Comparison of ENCODE assay signal across 18 cellular contexts in the genomic region with DNA sequence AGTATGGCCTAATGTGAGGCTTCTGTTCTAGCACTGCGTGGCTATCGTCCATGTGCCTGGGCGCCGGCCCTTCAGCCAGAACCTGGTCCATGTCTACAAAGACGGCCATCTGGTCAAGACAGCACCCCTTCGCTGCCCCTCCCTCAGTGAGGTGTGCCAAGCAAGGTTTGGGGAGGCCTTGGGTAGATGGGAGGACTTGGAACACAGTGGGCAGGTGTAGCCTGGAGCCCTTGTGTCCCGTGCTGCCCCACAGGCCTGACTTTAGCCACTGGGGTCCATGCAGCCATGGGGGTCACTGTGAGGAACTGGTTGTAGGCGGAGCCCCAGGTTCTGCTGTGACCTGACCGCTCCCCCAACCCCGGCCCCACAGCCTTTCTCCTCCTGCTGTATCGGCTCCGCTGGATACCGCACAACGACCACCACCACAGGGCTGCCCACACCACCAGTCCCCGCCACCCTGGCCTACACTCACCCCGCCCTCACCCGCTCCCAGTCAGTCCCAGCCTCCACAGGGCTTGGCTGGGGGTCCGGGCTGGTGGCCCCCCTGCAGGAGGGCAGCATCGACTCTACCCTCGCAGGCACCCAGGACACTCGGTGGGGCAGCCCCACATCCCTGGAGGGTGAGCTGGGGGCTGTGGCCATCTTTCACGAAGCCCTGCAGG. TPM values are rescaled to one million over a fixed set of nuclear protein-coding genes. Genes with fewer than 3 reads are reported as not detected.
A peak's percentile ranks its signal among the peaks of the same experiment; 100 is the strongest.
DNase-seq lines count a peak whose midpoint lies in the region; ATAC-seq, FAIRE-seq and TF ChIP-seq lines count a peak whose summit lies in the region.
"Had no signal": no experiment of that assay in that cellular context is flagged by ENCODE, and none has a peak within 500 bp of the region (broad histone marks: within the 10 kb centered on the region; RNA-seq: fewer than 3 reads in every experiment).

No MANE protein-coding gene starts in this region.

- no peak overlapping the region for H2AFZ ChIP-seq in neuronal stem cell (ENCODE audit: low read length)
- H2AFZ ChIP-seq: PC-9 had no signal

- no peak overlapping the region for H3K14ac ChIP-seq in neuronal stem cell (ENCODE audit: low read length)

- peaks cover 82% of the 10 kb centered on the region for H3K36me3 ChIP-seq in BLaER1
- H3K36me3 ChIP-seq in bronchial epithelial cell (ENCODE audit: control insufficient read depth, insufficient read depth, low read length) = peaks cover 57% of the 10 kb centered on the region
- H3K36me3 ChIP-seq in neuronal stem cell (replicated peaks in 1 of 2; ENCODE audit: control insufficient read depth in 2 of 2, insufficient read depth in 2 of 2, low read length in 2 of 2) = no peaks in the 10 kb centered on the region

- H2BK5ac ChIP-seq in neuronal stem cell (ENCODE audit: low read length) = no peak overlapping the region

- WGBS in neuronal stem cell (ENCODE audit: extremely low coverage in 2 of 2, insufficient read length in 2 of 2, insufficient replicate concordance in 1 of 2), 2 donors = no CpG with 5 or more reads among the region's 22 CpGs

- peak overlapping the region; percentile 89 for H3K23ac ChIP-seq in neuronal stem cell (ENCODE audit: low read depth, low read length, poor library complexity)

- H3K79me1 ChIP-seq in neuronal stem cell (ENCODE audit: low read depth, low read length) = peaks cover 2% of the 10 kb centered on the region

- H4K20me1 ChIP-seq in BLaER1 = no peaks in the 10 kb centered on the region

- H4K91ac ChIP-seq in neuronal stem cell (ENCODE audit: low read depth, low read length, poor library complexity) = no peak overlapping the region

- H4K8ac ChIP-seq in neuronal stem cell (ENCODE audit: low read depth, low read length) = no peak overlapping the region

- no peaks in the 10 kb centered on the region for H3K9me3 Mint-ChIP-seq in HFFc6
- H3K9me3 Mint-ChIP-seq: CD4-positive, CD25-positive, alpha-beta regulatory T cell had no signal

- H3K27me3 ChIP-seq in BLaER1 = no peaks in the 10 kb centered on the region
- no peaks in the 10 kb centered on the region for H3K27me3 ChIP-seq in bronchial epithelial cell (ENCODE audit: control insufficient read depth, insufficient read depth, low read length)
- no peaks in the 10 kb centered on the region for H3K27me3 ChIP-seq in neuronal stem cell (ENCODE audit: control insufficient read depth in 3 of 3, insufficient read depth in 3 of 3, low read depth in 1 of 3, low read length in 3 of 3)

- H3K27me3 Mint-ChIP-seq in HFFc6 (ENCODE audit: insufficient read depth) = no peaks in the 10 kb centered on the region
- H3K27me3 Mint-ChIP-seq: CD4-positive, CD25-positive, alpha-beta regulatory T cell had no signal

- TF ChIP-seq POLR2A in GM12891 (IDR thresholded peaks at IDR 0.05; ENCODE audit: low read depth, low read length) = no peak

- no peak overlapping the region for H3K4me3 Mint-ChIP-seq in HFFc6
- H3K4me3 Mint-ChIP-seq: CD4-positive, CD25-positive, alpha-beta regulatory T cell had no signal

- peaks cover 12% of the 10 kb centered on the region for H3K4me1 Mint-ChIP-seq in HFFc6 (ENCODE audit: low read depth)

- H3K36me3 Mint-ChIP-seq in HFFc6 (ENCODE audit: low read depth) = no peaks in the 10 kb centered on the region

- H3K4me3 ChIP-seq in BLaER1 (no peak overlapping the region), bronchial epithelial cell (ENCODE audit: low read depth, low read length) (no peak overlapping the region), neuronal stem cell (ENCODE audit: low read length in 2 of 2) (no peak overlapping the region)
- H3K4me3 ChIP-seq: PC-9 had no signal

- H3K4me1 ChIP-seq in BLaER1 (peaks cover 62% of the 10 kb centered on the region), neuronal stem cell (ENCODE audit: control insufficient read depth in 2 of 2, insufficient read depth in 1 of 2, low read depth in 1 of 2, low read length in 2 of 2) (peaks cover 3 to 4% of the 10 kb centered on the region in 2 donors)

- TF ChIP-seq CTCF in bronchial epithelial cell (IDR thresholded peaks at IDR 0.05; ENCODE audit: insufficient read depth, low read length, severe bottlenecking) (no peak), HFFc6 (IDR thresholded peaks at IDR 0.05) (no peak), D721Med (IDR thresholded peaks at IDR 0.05; ENCODE audit: insufficient read depth, missing control alignments) (no peak)

- no peak overlapping the region for H2BK120ac ChIP-seq in neuronal stem cell (ENCODE audit: low read depth, low read length)

- peak overlapping the region; percentile 11 for H3K4ac ChIP-seq in neuronal stem cell (ENCODE audit: low read length)

- no peak for DNase-seq in GM12891 (ENCODE audit: insufficient read length, low spot score)
- DNase-seq in bronchial epithelial cell (ENCODE audit: low read depth) = no peak
- no peak for DNase-seq in neuronal stem cell (ENCODE audit: low spot score)
- DNase-seq in HFFc6 = no peak
- no peak for DNase-seq in DMS79 (lab: John Stamatoyannopoulos, UW)
- DNase-seq in D721Med (ENCODE audit: insufficient read length, low spot score) = no peak
- DNase-seq: Caco-2; CD4-positive, CD25-positive, alpha-beta regulatory T cell; HCEC 1CT; NCI-H1048; NCI-H146; NCI-H2081; NCI-H510A treated with DMSO at 0.1 percent for 48 hours; NCI-H82; PC-9 had no signal

- H3K27ac ChIP-seq in BLaER1 (peak overlapping the region; percentile 72), neuronal stem cell (replicated peaks; ENCODE audit: low read length) (no peak overlapping the region)
- H3K27ac ChIP-seq: KMS-11, PC-9 had no signal

- H2BK15ac ChIP-seq in neuronal stem cell (ENCODE audit: low read length) = no peak overlapping the region

- peak overlapping the region; percentile 17 for H3K18ac ChIP-seq in neuronal stem cell (ENCODE audit: low read length)

- no peak for FAIRE-seq in GM12891 (lab: Jason Lieb, UNC)
- peak; percentile 55 for FAIRE-seq in bronchial epithelial cell (lab: Jason Lieb, UNC)
- no peak for FAIRE-seq in D721Med (lab: Jason Lieb, UNC)

- no peaks in the 10 kb centered on the region for H3K9me3 ChIP-seq in BLaER1
- no peaks in the 10 kb centered on the region for H3K9me3 ChIP-seq in neuronal stem cell (replicated peaks in 1 of 2; ENCODE audit: control insufficient read depth in 2 of 2, insufficient read depth in 1 of 2, low read depth in 1 of 2, low read length in 2 of 2)
- H3K9me3 ChIP-seq: Caco-2 had no signal

- H3K9ac ChIP-seq in BLaER1 (no peak overlapping the region), neuronal stem cell (ENCODE audit: low read depth, low read length, poor library complexity) (peak overlapping the region; percentile 3)
- H3K9ac ChIP-seq: KMS-11 had no signal

- peak overlapping the region; percentile 73 for H2BK12ac ChIP-seq in neuronal stem cell (ENCODE audit: low read length)

- H3K4me2 ChIP-seq in BLaER1 = peak overlapping the region; percentile 75
- H3K4me2 ChIP-seq in neuronal stem cell (ENCODE audit: insufficient read depth, low read length, poor library complexity, severe bottlenecking) = no peak overlapping the region
- H3K4me2 ChIP-seq: KMS-11, PC-9 had no signal

- H2AK5ac ChIP-seq in neuronal stem cell (ENCODE audit: low read depth, low read length) = no peak overlapping the region

- ATAC-seq in HG02588 (IDR thresholded peaks at IDR 0.05; ENCODE audit: unreplicated experiment) = no peak

- no peak overlapping the region for H3K27ac Mint-ChIP-seq in HFFc6

TF ChIP-seq in GM12891, 5 proteins besides CTCF, POLR2A, EP300 and RAD21:
- no peak for TF ChIP-seq SPI1 (IDR thresholded peaks at IDR 0.05; ENCODE audit: low read depth, low read length)
- TF ChIP-seq POU2F2 (IDR thresholded peaks at IDR 0.05; ENCODE audit: low read depth, low read length) = no peak
- TF ChIP-seq PAX5 (IDR thresholded peaks at IDR 0.05; ENCODE audit: insufficient read depth, low read length, severe bottlenecking) = no peak
- TF ChIP-seq POLR2AphosphoS5 (IDR thresholded peaks at IDR 0.05; ENCODE audit: low read depth, low read length) = 0 out of 2 replicates have a peak, but pooled peaks have one; percentile 2
- TF ChIP-seq TAF1 (IDR thresholded peaks at IDR 0.05; ENCODE audit: low read depth, low read length) = no peak

RNA-seq across cellular contexts. Expression of gene NBEAL2, which starts 16.6 kb away (rescaled TPM):
- polyA plus RNA-seq in GM12891 (2012; ENCODE audit: low read depth, missing spikeins) = 53.4 TPM
- 20.0 and 35.5 TPM in 2 replicates for total RNA-seq in bronchial epithelial cell
- polyA plus RNA-seq in neuronal stem cell (2013, experiment 1 of 2) = 5.9 TPM
- polyA plus RNA-seq in neuronal stem cell (2013, experiment 2 of 2) = 6.2 TPM
- total RNA-seq in HFFc6 (2021; fragmentation: NEBNext Ultra II Directional; extraction: Animal tissue kit (Norgen Biotek cat#: 25700)) = 1 to 10 TPM; 5.3 to 7.6 (median 5.8) TPM

RNA-seq across cellular contexts. Expression of gene CCDC12, which starts 19.5 kb away (rescaled TPM):
- 55.8 TPM for polyA plus RNA-seq in GM12891 (2012; ENCODE audit: low read depth, missing spikeins)
- 39.2 and 41.9 TPM in 2 replicates for total RNA-seq in bronchial epithelial cell
- polyA plus RNA-seq in neuronal stem cell (2013, experiment 1 of 2) = 56.1 TPM
- polyA plus RNA-seq in neuronal stem cell (2013, experiment 2 of 2) = 55.5 TPM
- 10 to 100 TPM; 21.3 to 27.9 (median 27.2) TPM for total RNA-seq in HFFc6 (2021; fragmentation: NEBNext Ultra II Directional; extraction: Animal tissue kit (Norgen Biotek cat#: 25700))
